1 cellular context compared by ENCODE assay signal in genomic region chr2:47070920-47071824, GRCh38.
TF ChIP-seq lines count a peak whose summit lies in the region.

No MANE protein-coding gene starts in this region.

TF ChIP-seq in HepG2, 621 proteins besides CTCF, POLR2A, EP300 and RAD21 (continued from another document and continues in another):
- TF ChIP-seq ZNF646 (CRISPR knock-in tag; IDR thresholded peaks at IDR 0.05) (peak; percentile 93), POGK (CRISPR knock-in tag; conservative IDR thresholded peaks at IDR 0.05) (no peak; the same call in 1 of the 2 replicates), PATZ1 (CRISPR knock-in tag; IDR thresholded peaks at IDR 0.05) (peak; percentile 100), LCORL (IDR thresholded peaks at IDR 0.05) (no peak), LCORL (CRISPR knock-in tag; IDR thresholded peaks at IDR 0.05) (peak; percentile 93), TRIM24 (CRISPR knock-in tag; IDR thresholded peaks at IDR 0.05) (no peak), AHR (CRISPR knock-in tag; IDR thresholded peaks at IDR 0.05) (no peak), AKNA (CRISPR knock-in tag; IDR thresholded peaks at IDR 0.05; ENCODE audit: borderline replicate concordance) (no peak), TIGD3 (CRISPR knock-in tag; IDR thresholded peaks at IDR 0.05; ENCODE audit: borderline replicate concordance) (no peak), HNF1B (CRISPR knock-in tag; IDR thresholded peaks at IDR 0.05) (peak; percentile 43), ATF7 (IDR thresholded peaks at IDR 0.05) (no peak), ATF7 (CRISPR knock-in tag; IDR thresholded peaks at IDR 0.05) (peak; percentile 22; the same call in 1 of the 2 replicates), ZNF253 (CRISPR knock-in tag; IDR thresholded peaks at IDR 0.05; ENCODE audit: borderline replicate concordance) (peak; percentile 13; the same call in 1 of the 2 replicates), SATB2 (CRISPR knock-in tag; IDR thresholded peaks at IDR 0.05) (0 out of 2 replicates have a peak, but pooled peaks have one; percentile 4), ZNF331 (CRISPR knock-in tag; IDR thresholded peaks at IDR 0.05) (peak; percentile 39; the same call in 1 of the 2 replicates), GZF1 (CRISPR knock-in tag; IDR thresholded peaks at IDR 0.05) (peak; percentile 59; the same call in 1 of the 2 replicates), PCBP2 (optimal IDR thresholded peaks at IDR 0.05; ENCODE audit: low read depth, low read length, poor library complexity, severe bottlenecking) (no peak), ZNF678 (CRISPR knock-in tag; IDR thresholded peaks at IDR 0.05) (no peak), ZNF383 (CRISPR knock-in tag; IDR thresholded peaks at IDR 0.05; ENCODE audit: borderline replicate concordance) (no peak), ZNF33A (CRISPR knock-in tag; IDR thresholded peaks at IDR 0.05; ENCODE audit: borderline replicate concordance) (no peak), ZNF616 (CRISPR knock-in tag; IDR thresholded peaks at IDR 0.05; ENCODE audit: low read depth) (no peak), ZNF740 (CRISPR knock-in tag; IDR thresholded peaks at IDR 0.05) (peak; percentile 72; the same call in 1 of the 2 replicates), HNF1A (IDR thresholded peaks at IDR 0.05; ENCODE audit: low read depth) (no peak), HNF1A (CRISPR knock-in tag; IDR thresholded peaks at IDR 0.05; ENCODE audit: borderline replicate concordance) (0 out of 2 replicates have a peak, but pooled peaks have one; percentile 81), MLLT10 (CRISPR knock-in tag; IDR thresholded peaks at IDR 0.05) (no peak), BHLHE40 (IDR thresholded peaks at IDR 0.05; ENCODE audit: low read length) (no peak), MTF2 (CRISPR knock-in tag; IDR thresholded peaks at IDR 0.05; ENCODE audit: borderline replicate concordance) (no peak), ETS1 (CRISPR knock-in tag; IDR thresholded peaks at IDR 0.05) (0 out of 2 replicates have a peak, but pooled peaks have one; percentile 48), POGZ (CRISPR knock-in tag; IDR thresholded peaks at IDR 0.05) (peak; percentile 46), ZNF816 (CRISPR knock-in tag; IDR thresholded peaks at IDR 0.05; ENCODE audit: borderline replicate concordance) (no peak)
